ENCODE assay signal across 19 cellular contexts in the genomic region with DNA sequence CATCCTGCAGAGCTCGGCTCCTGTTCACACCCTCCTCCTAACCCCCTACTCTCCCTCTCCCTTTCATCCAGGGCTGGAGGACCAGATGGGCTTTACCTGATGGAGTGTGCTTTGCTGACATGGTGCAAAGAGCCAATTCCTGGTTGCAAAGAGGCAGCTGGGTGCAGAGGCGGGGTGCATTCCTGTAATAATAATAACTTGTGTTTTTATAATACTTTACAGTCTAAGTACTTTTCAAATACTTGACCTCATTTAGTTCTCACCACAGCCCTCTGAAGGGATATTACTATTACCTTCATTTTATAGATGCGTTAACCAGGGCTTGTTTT.
DNase-seq lines count a peak whose midpoint lies in the region; TF ChIP-seq lines count a peak whose summit lies in the region.
"Had no signal": no experiment of that assay in that cellular context is flagged by ENCODE, and none has a peak within 500 bp of the region (broad histone marks: within the 10 kb centered on the region; RNA-seq: fewer than 3 reads in every experiment).

No MANE protein-coding gene starts in this region.

- TF ChIP-seq CTCF in coronary artery (IDR thresholded peaks at IDR 0.05) (no peak), nephron progenitor cell (IDR thresholded peaks at IDR 0.05) (no peak)

- H3K4me1 ChIP-seq in BLaER1 (peaks cover 62% of the 10 kb centered on the region), HUES48 (ENCODE audit: control insufficient read depth, insufficient read depth, low read length) (peaks cover 51% of the 10 kb centered on the region)

- H3K27ac ChIP-seq in BLaER1, result no peak overlapping the region
- H3K27ac ChIP-seq in HUES48 (ENCODE audit: low read depth, low read length), result peak overlapping the region; percentile 39
- peak overlapping the region; percentile 20 to 42 for H3K27ac ChIP-seq in coronary artery
- H3K27ac ChIP-seq: SJCRH30 had no signal

- H3K4me2 ChIP-seq in BLaER1, result peak overlapping the region; percentile 35

- peaks cover 4% of the 10 kb centered on the region for H3K36me3 Mint-ChIP-seq in nephron progenitor cell (ENCODE audit: low read depth)
- H3K36me3 Mint-ChIP-seq: activated naive CD8-positive, alpha-beta T cell treated with anti-CD3 and anti-CD28 coated beads, Interleukin-2, amount 10 ng/mL, durations not matched to agents 7 days and 5 days; CD4-positive, alpha-beta memory T cell; stimulated activated effector memory CD8-positive, alpha-beta T cell treated with anti-CD3 and anti-CD28 coated beads, Interleukin-12 subunit alpha, Interleukin-12 subunit beta, amount 100 ng/mL, for 72 hours had no signal

- H3K4me3 ChIP-seq in BLaER1 (no peak overlapping the region), HUES48 (ENCODE audit: low read depth, low read length) (no peak overlapping the region), coronary artery (peak overlapping the region; percentile 6)
- H3K4me3 ChIP-seq: SJCRH30, uterus had no signal

- no peaks in the 10 kb centered on the region for H3K9me3 ChIP-seq in BLaER1
- no peaks in the 10 kb centered on the region for H3K9me3 ChIP-seq in HUES48 (ENCODE audit: control insufficient read depth, insufficient read depth, low read length)
- H3K9me3 ChIP-seq: SJCRH30, uterus had no signal

- H3K27me3 ChIP-seq in BLaER1 (no peaks in the 10 kb centered on the region), HUES48 (ENCODE audit: control insufficient read depth, insufficient read depth, low read length) (no peaks in the 10 kb centered on the region)
- H3K27me3 ChIP-seq: SJCRH30, uterus had no signal

- H3K4me1 Mint-ChIP-seq in nephron progenitor cell, result peaks cover 69% of the 10 kb centered on the region
- H3K4me1 Mint-ChIP-seq: activated naive CD8-positive, alpha-beta T cell treated with anti-CD3 and anti-CD28 coated beads, Interleukin-2, amount 10 ng/mL, durations not matched to agents 7 days and 5 days; CD4-positive, alpha-beta memory T cell had no signal

- peak overlapping the region; percentile 24 for H3K4me3 Mint-ChIP-seq in nephron progenitor cell
- H3K4me3 Mint-ChIP-seq: activated naive CD8-positive, alpha-beta T cell treated with anti-CD3 and anti-CD28 coated beads, Interleukin-2, amount 10 ng/mL, durations not matched to agents 7 days and 5 days; activated T-helper 1 cell treated with anti-CD3 and anti-CD28 coated beads, Interleukin-12 subunit alpha, Interleukin-12 subunit beta, Interleukin-2, Interleukin-4 antibody, amounts not matched to agents 30 ng/mL and 10 ng/mL and 1 ng/mL, durations not matched to agents 14 hours and 24 hours and 36 hours; CD4-positive, alpha-beta memory T cell; stimulated activated effector memory CD8-positive, alpha-beta T cell treated with anti-CD3 and anti-CD28 coated beads, Interleukin-12 subunit alpha, Interleukin-12 subunit beta, amount 100 ng/mL, for 72 hours had no signal

- peaks cover 10% of the 10 kb centered on the region; the same call in 1 of the 2 replicates for H3K36me3 ChIP-seq in BLaER1
- peaks cover 9% of the 10 kb centered on the region for H3K36me3 ChIP-seq in HUES48 (ENCODE audit: control insufficient read depth, insufficient read depth, low read length)
- H3K36me3 ChIP-seq: SJCRH30, uterus had no signal

- peaks cover 8% of the 10 kb centered on the region for H3K27me3 Mint-ChIP-seq in nephron progenitor cell (ENCODE audit: low read depth, poor library complexity)

- no peak for DNase-seq in coronary artery (ENCODE audit: low spot score)
- no peak for DNase-seq in nephron progenitor cell
- DNase-seq in SHP77 (lab: John Stamatoyannopoulos, UW), result no peak
- no peak for DNase-seq in activated CD4-positive, alpha-beta T cell treated with anti-CD3 and anti-CD28 coated beads for 1 hour
- DNase-seq in mucosa of gallbladder (ENCODE audit: low spot score), result no peak
- DNase-seq in middle frontal gyrus (ENCODE audit: extremely low spot score, low spot score), result no peak
- DNase-seq: activated CD4-positive, CD25-positive, alpha-beta regulatory T cell; activated CD8-positive, alpha-beta memory T cell treated with anti-CD3 and anti-CD28 coated beads for 24 hours; activated naive CD8-positive, alpha-beta T cell treated with anti-CD3 and anti-CD28 coated beads, Interleukin-2, amount 10 ng/mL, durations not matched to agents 7 days and 5 days; CD4-positive, alpha-beta memory T cell; EL; NCI-H446; SJCRH30; T-helper 2 cell; uterus had no signal

- peaks cover 81% of the 10 kb centered on the region for H4K20me1 ChIP-seq in BLaER1

- peak overlapping the region; percentile 11 for H3K27ac Mint-ChIP-seq in nephron progenitor cell
- H3K27ac Mint-ChIP-seq: activated naive CD8-positive, alpha-beta T cell treated with anti-CD3 and anti-CD28 coated beads, Interleukin-2, amount 10 ng/mL, durations not matched to agents 7 days and 5 days; activated T-helper 1 cell treated with anti-CD3 and anti-CD28 coated beads, Interleukin-12 subunit alpha, Interleukin-12 subunit beta, Interleukin-2, Interleukin-4 antibody, amounts not matched to agents 30 ng/mL and 10 ng/mL and 1 ng/mL, durations not matched to agents 14 hours and 24 hours and 36 hours; stimulated activated effector memory CD8-positive, alpha-beta T cell treated with anti-CD3 and anti-CD28 coated beads, Interleukin-12 subunit alpha, Interleukin-12 subunit beta, amount 100 ng/mL, for 72 hours had no signal

- H3K9ac ChIP-seq in BLaER1 (no peak overlapping the region), HUES48 (ENCODE audit: low read depth, low read length) (no peak overlapping the region)

- H3K9me3 Mint-ChIP-seq in nephron progenitor cell, result no peaks in the 10 kb centered on the region
- H3K9me3 Mint-ChIP-seq: activated naive CD8-positive, alpha-beta T cell treated with anti-CD3 and anti-CD28 coated beads, Interleukin-2, amount 10 ng/mL, durations not matched to agents 7 days and 5 days; activated T-helper 1 cell treated with anti-CD3 and anti-CD28 coated beads, Interleukin-12 subunit alpha, Interleukin-12 subunit beta, Interleukin-2, Interleukin-4 antibody, amounts not matched to agents 30 ng/mL and 10 ng/mL and 1 ng/mL, durations not matched to agents 14 hours and 24 hours and 36 hours; CD4-positive, alpha-beta memory T cell; stimulated activated effector memory CD8-positive, alpha-beta T cell treated with anti-CD3 and anti-CD28 coated beads, Interleukin-12 subunit alpha, Interleukin-12 subunit beta, amount 100 ng/mL, for 72 hours had no signal
